8 cellular contexts compared by ENCODE assay signal in genomic region chr3:12193485-12194165, GRCh38. TPM values are rescaled to one million over a fixed set of nuclear protein-coding genes. Genes with fewer than 3 reads are reported as not detected.
DNase-seq lines count a peak whose midpoint lies in the region; ATAC-seq, FAIRE-seq and TF ChIP-seq lines count a peak whose summit lies in the region.

No MANE protein-coding gene starts in this region.

- H3K36me3 Mint-ChIP-seq in activated T-cell treated with anti-CD3 and anti-CD28 coated beads, Interleukin-2, amount 50 U/mL, for 4 hours (ENCODE audit: insufficient read depth) = no peaks in the 10 kb centered on the region

- H4K20me1 ChIP-seq in keratinocyte (ENCODE audit: control insufficient read depth, extremely low read depth, insufficient read depth, low read length) = no peaks in the 10 kb centered on the region

- peak in 2 of 4 donors; percentile 49 to 91 for TF ChIP-seq EP300 in upper lobe of left lung (IDR thresholded peaks at IDR 0.05)

- no peak for TF ChIP-seq POLR2A in upper lobe of left lung (IDR thresholded peaks at IDR 0.05)

- no peaks in the 10 kb centered on the region for H3K36me3 ChIP-seq in keratinocyte (ENCODE audit: control insufficient read depth in 2 of 2, extremely low read depth in 1 of 2, insufficient read depth in 2 of 2, low read length in 2 of 2)
- no peaks in the 10 kb centered on the region for H3K36me3 ChIP-seq in upper lobe of left lung

- peaks cover 42% of the 10 kb centered on the region for H3K4me1 ChIP-seq in keratinocyte (ENCODE audit: control insufficient read depth, extremely low read depth, insufficient read depth, low read length)
- peaks cover 12 to 27% (median 21%) of the 10 kb centered on the region in 4 donors for H3K4me1 ChIP-seq in upper lobe of left lung

- peak overlapping the region; percentile 69 for H3K27ac ChIP-seq in HL-60 (replicated peaks)
- H3K27ac ChIP-seq in keratinocyte (ENCODE audit: control insufficient read depth, insufficient read depth, low read length) = peak overlapping the region; percentile 91
- peak overlapping the region; percentile 62 to 77 (median 75) for H3K27ac ChIP-seq in upper lobe of left lung

- H3K9me3 ChIP-seq in keratinocyte (ENCODE audit: control insufficient read depth, low read depth, low read length) = no peaks in the 10 kb centered on the region
- no peaks in the 10 kb centered on the region for H3K9me3 ChIP-seq in upper lobe of left lung

- H3K79me2 ChIP-seq in keratinocyte (ENCODE audit: control insufficient read depth, insufficient read depth, low read length) = no peaks in the 10 kb centered on the region

- no peaks in the 10 kb centered on the region for H3K27me3 Mint-ChIP-seq in activated T-cell treated with anti-CD3 and anti-CD28 coated beads, Interleukin-2, amount 50 U/mL, for 4 hours (ENCODE audit: low read depth)

- no peaks in the 10 kb centered on the region for H3K9me3 Mint-ChIP-seq in activated T-cell treated with anti-CD3 and anti-CD28 coated beads, Interleukin-2, amount 50 U/mL, for 4 hours

- H2AFZ ChIP-seq in keratinocyte (ENCODE audit: control insufficient read depth, low read length) = no peak overlapping the region

- H3K4me3 ChIP-seq in HL-60 (replicated peaks; ENCODE audit: insufficient read depth, low read length) (no peak overlapping the region), keratinocyte (ENCODE audit: control insufficient read depth in 2 of 3, extremely low read depth in 1 of 3, insufficient read depth in 2 of 3, low read depth in 1 of 3, low read length in 3 of 3) (peak overlapping the region in 1 of 3 experiments; percentile 44), upper lobe of left lung (no peak overlapping the region)

- H3K4me3 Mint-ChIP-seq in activated T-cell treated with anti-CD3 and anti-CD28 coated beads, Interleukin-2, amount 50 U/mL, for 4 hours = peak overlapping the region; percentile 3

- H3K4me1 Mint-ChIP-seq in activated T-cell treated with anti-CD3 and anti-CD28 coated beads, Interleukin-2, amount 50 U/mL, for 4 hours (ENCODE audit: low read depth) = peaks cover 21% of the 10 kb centered on the region

- TF ChIP-seq CTCF in HL-60 (IDR thresholded peaks at IDR 0.05; ENCODE audit: insufficient read depth, low read length) (no peak), keratinocyte (optimal IDR thresholded peaks at IDR 0.05 in 1 of 3, IDR thresholded peaks at IDR 0.05 in 1 of 3, conservative IDR thresholded peaks at IDR 0.05 in 1 of 3; ENCODE audit: extremely low read depth in 1 of 3, insufficient read depth in 2 of 3, low read length in 3 of 3) (no peak), upper lobe of left lung (IDR thresholded peaks at IDR 0.05) (no peak)

- WGBS in upper lobe of left lung, 2 donors = 97 to 98% methylated on average over 1 of the region's 1 CpG

- DNase-seq in EH (ENCODE audit: low read depth) (peak; percentile 99), HL-60 (ENCODE audit: low read depth in 1 of 2, low spot score in 1 of 2) (peak; percentile 75 to 76), keratinocyte (ENCODE audit: low read depth, low spot score) (peak; percentile 92), upper lobe of left lung (peak in 1 of 2 donors; percentile 77), amygdala (lab: John Stamatoyannopoulos, UW) (no peak)
- DNase-seq in activated T-cell treated with anti-CD3 and anti-CD28 coated beads, Interleukin-2, amount 50 U/mL, for 4 hours = no peak
- no peak for DNase-seq in central memory CD4-positive, alpha-beta T cell

- dilution Hi-C loops in keratinocyte (cut with MboI; ENCODE audit: extremely low pct_ligation_motif_present, low sequenced_read_pairs) = no loop called here

- peak overlapping the region; percentile 83 for H3K4me2 ChIP-seq in keratinocyte (ENCODE audit: control insufficient read depth, extremely low read depth, insufficient read depth, low read depth, low read length)

- peak; percentile 57 for FAIRE-seq in keratinocyte (lab: Jason Lieb, UNC)

- H3K27me3 ChIP-seq in HL-60 (ENCODE audit: insufficient read depth, poor library complexity, severe bottlenecking) (no peaks in the 10 kb centered on the region), keratinocyte (ENCODE audit: control insufficient read depth, extremely low read depth, insufficient read depth, low read length) (no peaks in the 10 kb centered on the region), upper lobe of left lung (no peaks in the 10 kb centered on the region)

- H3K9me1 ChIP-seq in keratinocyte (ENCODE audit: control insufficient read depth, extremely low read depth, insufficient read depth, low read length) = no peaks in the 10 kb centered on the region

- ATAC-seq in GM21381 (IDR thresholded peaks at IDR 0.05; ENCODE audit: unreplicated experiment) (peak; percentile 50), upper lobe of left lung (ENCODE audit: low FRiP score in 2 of 2) (peak; percentile 76 to 94)
- peak; percentile 74 to 80 for ATAC-seq in activated T-cell treated with anti-CD3 and anti-CD28 coated beads, Interleukin-2, amount 50 U/mL, for 4 hours

- H3K9ac ChIP-seq in keratinocyte (ENCODE audit: control insufficient read depth, extremely low read depth, insufficient read depth, low read length) = peak overlapping the region; percentile 51

RNA-seq across cellular contexts. Expression of gene TIMP4, which starts 34.9 kb away (rescaled TPM):
- total RNA-seq in activated T-cell treated with anti-CD3 and anti-CD28 coated beads, Interleukin-2, amount 50 U/mL, for 4 hours = under 1 TPM in 2 of 3 donors, not detected in 1; 0.18 to 0.24 TPM
- polyA plus RNA-seq in keratinocyte = 0.07 to 0.18 TPM (median 0.09 TPM) in 3 replicates
- not detected for polyA plus RNA-seq in keratinocyte (2011; ENCODE audit: low read depth)
- polyA plus RNA-seq in keratinocyte (2011; cell fraction: cytosol; rRNA removed) = 0.10 and 0.14 TPM in 2 replicates
- polyA plus RNA-seq in keratinocyte (2011; cell fraction: nucleus; rRNA removed) = not detected in 2 replicates
- not detected in 2 replicates for polyA plus RNA-seq in keratinocyte (2012; ENCODE audit: low replicate concordance)
- polyA minus RNA-seq in keratinocyte = 0.42 to 0.66 TPM in 2 of 3 replicates, not detected in the other
- polyA minus RNA-seq in keratinocyte (2011; cell fraction: cytosol; rRNA and poly(A)+ RNA removed) = not detected
- not detected in 2 replicates for polyA minus RNA-seq in keratinocyte (2011; cell fraction: nucleus; rRNA and poly(A)+ RNA removed)
- 10 to 100 TPM in 1 of 6 donors, 1 to 10 TPM in 5; 1.6 to 10.5 (median 5.2) TPM for total RNA-seq in upper lobe of left lung

Comparison
In these comparisons a context has a peak if more than half of its experiments do, and no peak if none do; other contexts are left out.
1. DNase-seq: peak in EH (single experiment), HL-60 (2 of 2) and keratinocyte (single experiment); none in activated T-cell treated with anti-CD3 and anti-CD28 coated beads, Interleukin-2, amount 50 U/mL, for 4 hours (single experiment), central memory CD4-positive, alpha-beta T cell (single experiment) and amygdala (0 of 56).
2. Peak in every context shown above with its lines, with median percentiles within 50 percentile points of each other: ATAC-seq and H3K27ac ChIP-seq.